In the genomic region with DNA sequence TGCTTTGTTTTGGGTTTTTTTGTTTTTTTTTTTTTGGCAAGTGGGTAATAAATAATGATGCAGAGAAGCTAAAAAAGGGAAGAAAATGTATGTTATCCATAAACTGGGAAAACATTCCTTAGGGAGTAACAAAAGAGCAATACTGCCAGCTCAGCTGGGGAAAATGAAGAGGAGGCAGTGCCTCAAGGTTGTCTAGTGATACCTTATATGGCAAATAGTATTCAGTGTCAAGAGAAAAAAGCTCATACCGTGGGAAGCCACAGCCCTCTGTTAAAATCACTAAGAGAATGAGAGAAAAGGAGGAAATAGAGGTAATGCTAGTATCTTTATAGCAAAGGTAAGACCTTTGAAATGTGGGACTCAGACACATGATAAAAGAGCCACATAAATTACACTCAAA, we compare ENCODE assay signal across 2 cellular contexts.
A peak's percentile ranks its signal among the peaks of the same experiment; 100 is the strongest.
TF ChIP-seq lines count a peak whose summit lies in the region.

No MANE protein-coding gene starts in this region.

TF ChIP-seq in HepG2, 621 proteins besides CTCF, POLR2A, EP300 and RAD21:
- TF ChIP-seq YY1 (IDR thresholded peaks at IDR 0.05; ENCODE audit: insufficient read depth, insufficient replicate concordance, low read depth, low read length) (no peak), NFYC (CRISPR knock-in tag; IDR thresholded peaks at IDR 0.05) (no peak), SRF (IDR thresholded peaks at IDR 0.05; ENCODE audit: low read depth, low read length) (peak; percentile 65)

TF ChIP-seq in SK-N-SH treated with all-trans-retinoic acid at 6 μM for 48 hours, 23 proteins besides CTCF, POLR2A, EP300 and RAD21:
- TF ChIP-seq ZFP3 (CRISPR knock-in tag; IDR thresholded peaks at IDR 0.05) (no peak), CSDC2 (CRISPR knock-in tag; IDR thresholded peaks at IDR 0.05) (no peak), SNAI2 (CRISPR knock-in tag; IDR thresholded peaks at IDR 0.05) (no peak), ARNTL (CRISPR knock-in tag; IDR thresholded peaks at IDR 0.05; ENCODE audit: borderline replicate concordance, low read depth) (no peak), PPARA (CRISPR knock-in tag; IDR thresholded peaks at IDR 0.05; ENCODE audit: borderline replicate concordance) (no peak), ISL1 (CRISPR knock-in tag; IDR thresholded peaks at IDR 0.05) (no peak), OSR1 (CRISPR knock-in tag; IDR thresholded peaks at IDR 0.05) (no peak), ESRRG (CRISPR knock-in tag; IDR thresholded peaks at IDR 0.05) (no peak)
- TF ChIP-seq, protein P1, sequence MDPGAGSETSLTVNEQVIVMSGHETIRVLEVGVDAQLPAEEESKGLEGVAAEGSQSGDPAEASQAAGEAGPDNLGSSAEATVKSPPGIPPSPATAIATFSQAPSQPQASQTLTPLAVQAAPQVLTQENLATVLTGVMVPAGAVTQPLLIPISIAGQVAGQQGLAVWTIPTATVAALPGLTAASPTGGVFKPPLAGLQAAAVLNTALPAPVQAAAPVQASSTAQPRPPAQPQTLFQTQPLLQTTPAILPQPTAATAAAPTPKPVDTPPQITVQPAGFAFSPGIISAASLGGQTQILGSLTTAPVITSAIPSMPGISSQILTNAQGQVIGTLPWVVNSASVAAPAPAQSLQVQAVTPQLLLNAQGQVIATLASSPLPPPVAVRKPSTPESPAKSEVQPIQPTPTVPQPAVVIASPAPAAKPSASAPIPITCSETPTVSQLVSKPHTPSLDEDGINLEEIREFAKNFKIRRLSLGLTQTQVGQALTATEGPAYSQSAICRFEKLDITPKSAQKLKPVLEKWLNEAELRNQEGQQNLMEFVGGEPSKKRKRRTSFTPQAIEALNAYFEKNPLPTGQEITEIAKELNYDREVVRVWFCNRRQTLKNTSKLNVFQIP (CRISPR knock-in tag; IDR thresholded peaks at IDR 0.05; ENCODE audit: borderline replicate concordance, low read depth), result no peak
- TF ChIP-seq, protein P2, sequence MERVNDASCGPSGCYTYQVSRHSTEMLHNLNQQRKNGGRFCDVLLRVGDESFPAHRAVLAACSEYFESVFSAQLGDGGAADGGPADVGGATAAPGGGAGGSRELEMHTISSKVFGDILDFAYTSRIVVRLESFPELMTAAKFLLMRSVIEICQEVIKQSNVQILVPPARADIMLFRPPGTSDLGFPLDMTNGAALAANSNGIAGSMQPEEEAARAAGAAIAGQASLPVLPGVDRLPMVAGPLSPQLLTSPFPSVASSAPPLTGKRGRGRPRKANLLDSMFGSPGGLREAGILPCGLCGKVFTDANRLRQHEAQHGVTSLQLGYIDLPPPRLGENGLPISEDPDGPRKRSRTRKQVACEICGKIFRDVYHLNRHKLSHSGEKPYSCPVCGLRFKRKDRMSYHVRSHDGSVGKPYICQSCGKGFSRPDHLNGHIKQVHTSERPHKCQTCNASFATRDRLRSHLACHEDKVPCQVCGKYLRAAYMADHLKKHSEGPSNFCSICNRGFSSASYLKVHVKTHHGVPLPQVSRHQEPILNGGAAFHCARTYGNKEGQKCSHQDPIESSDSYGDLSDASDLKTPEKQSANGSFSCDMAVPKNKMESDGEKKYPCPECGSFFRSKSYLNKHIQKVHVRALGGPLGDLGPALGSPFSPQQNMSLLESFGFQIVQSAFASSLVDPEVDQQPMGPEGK (CRISPR knock-in tag; IDR thresholded peaks at IDR 0.05; ENCODE audit: borderline replicate concordance), result no peak
- TF ChIP-seq, protein P3, sequence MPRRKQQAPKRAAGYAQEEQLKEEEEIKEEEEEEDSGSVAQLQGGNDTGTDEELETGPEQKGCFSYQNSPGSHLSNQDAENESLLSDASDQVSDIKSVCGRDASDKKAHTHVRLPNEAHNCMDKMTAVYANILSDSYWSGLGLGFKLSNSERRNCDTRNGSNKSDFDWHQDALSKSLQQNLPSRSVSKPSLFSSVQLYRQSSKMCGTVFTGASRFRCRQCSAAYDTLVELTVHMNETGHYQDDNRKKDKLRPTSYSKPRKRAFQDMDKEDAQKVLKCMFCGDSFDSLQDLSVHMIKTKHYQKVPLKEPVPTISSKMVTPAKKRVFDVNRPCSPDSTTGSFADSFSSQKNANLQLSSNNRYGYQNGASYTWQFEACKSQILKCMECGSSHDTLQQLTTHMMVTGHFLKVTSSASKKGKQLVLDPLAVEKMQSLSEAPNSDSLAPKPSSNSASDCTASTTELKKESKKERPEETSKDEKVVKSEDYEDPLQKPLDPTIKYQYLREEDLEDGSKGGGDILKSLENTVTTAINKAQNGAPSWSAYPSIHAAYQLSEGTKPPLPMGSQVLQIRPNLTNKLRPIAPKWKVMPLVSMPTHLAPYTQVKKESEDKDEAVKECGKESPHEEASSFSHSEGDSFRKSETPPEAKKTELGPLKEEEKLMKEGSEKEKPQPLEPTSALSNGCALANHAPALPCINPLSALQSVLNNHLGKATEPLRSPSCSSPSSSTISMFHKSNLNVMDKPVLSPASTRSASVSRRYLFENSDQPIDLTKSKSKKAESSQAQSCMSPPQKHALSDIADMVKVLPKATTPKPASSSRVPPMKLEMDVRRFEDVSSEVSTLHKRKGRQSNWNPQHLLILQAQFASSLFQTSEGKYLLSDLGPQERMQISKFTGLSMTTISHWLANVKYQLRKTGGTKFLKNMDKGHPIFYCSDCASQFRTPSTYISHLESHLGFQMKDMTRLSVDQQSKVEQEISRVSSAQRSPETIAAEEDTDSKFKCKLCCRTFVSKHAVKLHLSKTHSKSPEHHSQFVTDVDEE (CRISPR knock-in tag; IDR thresholded peaks at IDR 0.05), result no peak
TF ChIP-seq in SK-N-SH treated with all-trans-retinoic acid at 6 μM for 48 hours: peak in this region for 0.
